Comparison of ENCODE assay signal across 10 cellular contexts in the genomic region with DNA sequence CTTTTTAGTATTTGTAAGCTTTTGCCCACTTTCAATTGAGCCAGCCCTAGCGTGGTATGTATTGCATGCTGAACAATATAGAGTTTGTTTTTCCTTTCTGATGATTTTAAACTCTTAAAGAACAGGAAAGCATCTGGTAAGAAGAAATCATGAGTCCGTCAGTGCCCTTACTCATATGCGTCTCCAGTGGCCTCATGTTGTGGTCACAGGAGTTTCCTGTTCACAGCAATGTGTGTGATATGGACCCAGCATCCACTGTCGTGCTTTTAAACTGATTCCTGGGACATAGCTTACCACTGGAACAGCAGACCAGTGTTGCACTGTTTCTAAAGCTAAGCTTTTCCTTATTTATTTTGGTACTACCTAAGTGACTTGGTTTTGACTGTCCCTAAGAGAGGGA. TPM values are rescaled to one million over a fixed set of nuclear protein-coding genes. Genes with fewer than 3 reads are reported as not detected.
DNase-seq lines count a peak whose midpoint lies in the region; ATAC-seq and TF ChIP-seq lines count a peak whose summit lies in the region.
"Had no signal": no experiment of that assay in that cellular context is flagged by ENCODE, and none has a peak within 500 bp of the region (broad histone marks: within the 10 kb centered on the region; RNA-seq: fewer than 3 reads in every experiment).

No MANE protein-coding gene starts in this region.

- H3K4me1 ChIP-seq in neutrophil (ENCODE audit: control insufficient read depth in 1 of 2, insufficient read depth in 1 of 2, low read depth in 1 of 2, low read length in 1 of 2), result no peaks in the 10 kb centered on the region

- ATAC-seq in HG02571 (IDR thresholded peaks at IDR 0.05; ENCODE audit: unreplicated experiment) (no peak), GM18520 (IDR thresholded peaks at IDR 0.05; ENCODE audit: unreplicated experiment) (no peak)

- DNase-seq in GDM1 (lab: John Stamatoyannopoulos, UW), result peak; percentile 45
- DNase-seq in LHCN-M2 (ENCODE audit: low read depth), result peak; percentile 78
- peak; percentile 47 for DNase-seq in activated naive CD8-positive, alpha-beta T cell treated with anti-CD3 and anti-CD28 coated beads for 36 hours
- no peak for DNase-seq in midbrain (lab: John Stamatoyannopoulos, UW)
- DNase-seq in activated effector memory CD4-positive, alpha-beta T cell treated with Interleukin-2 at 50 U/mL for 16 hours, result no peak
- DNase-seq: GOT3, NCI-H69 had no signal

- peaks cover 21% of the 10 kb centered on the region for H3K4me1 Mint-ChIP-seq in activated naive CD8-positive, alpha-beta T cell treated with anti-CD3 and anti-CD28 coated beads for 36 hours

- H3K27ac ChIP-seq in neutrophil, result peak overlapping the region; percentile 58

- no peak overlapping the region for H3K4me3 ChIP-seq in neutrophil (ENCODE audit: low read depth in 1 of 2, low read length in 1 of 2)

- H3K27ac Mint-ChIP-seq in activated naive CD8-positive, alpha-beta T cell treated with anti-CD3 and anti-CD28 coated beads for 36 hours, result peak overlapping the region; percentile 84

- no peaks in the 10 kb centered on the region for H3K9me3 Mint-ChIP-seq in activated naive CD8-positive, alpha-beta T cell treated with anti-CD3 and anti-CD28 coated beads for 36 hours

- no peaks in the 10 kb centered on the region for H3K27me3 ChIP-seq in neutrophil

- peaks cover 13% of the 10 kb centered on the region for H3K36me3 Mint-ChIP-seq in activated naive CD8-positive, alpha-beta T cell treated with anti-CD3 and anti-CD28 coated beads for 36 hours

- H3K27me3 Mint-ChIP-seq in activated naive CD8-positive, alpha-beta T cell treated with anti-CD3 and anti-CD28 coated beads for 36 hours, result no peaks in the 10 kb centered on the region

- H3K9me3 ChIP-seq in neutrophil, result no peaks in the 10 kb centered on the region

- no peak for TF ChIP-seq CTCF in neutrophil (IDR thresholded peaks at IDR 0.05)

- peaks cover 94% of the 10 kb centered on the region for H3K36me3 ChIP-seq in neutrophil

- no peak overlapping the region for H3K4me3 Mint-ChIP-seq in activated naive CD8-positive, alpha-beta T cell treated with anti-CD3 and anti-CD28 coated beads for 36 hours

RNA-seq across cellular contexts. Expression of a gene that starts 40.1 kb away (rescaled TPM):
- total RNA-seq in LHCN-M2 (2014; rRNA removed), result 26.7 and 32.3 TPM in 2 replicates
- 30.2 TPM for polyA plus RNA-seq in LHCN-M2 (2012)
- total RNA-seq in activated naive CD8-positive, alpha-beta T cell treated with anti-CD3 and anti-CD28 coated beads for 36 hours, result 10 to 100 TPM; 19.6 to 22.0 TPM

Comparison
In these comparisons a context has a peak if more than half of its experiments do, and no peak if none do; other contexts are left out.
1. DNase-seq: peak in GDM1 (single experiment), LHCN-M2 (single experiment) and activated naive CD8-positive, alpha-beta T cell treated with anti-CD3 and anti-CD28 coated beads for 36 hours (single experiment); none in midbrain (single experiment) and activated effector memory CD4-positive, alpha-beta T cell treated with Interleukin-2 at 50 U/mL for 16 hours (single experiment).